17 cellular contexts compared by ENCODE assay signal in genomic region chr18:76395609-76396008, GRCh38.
"Had no signal": no experiment of that assay in that cellular context is flagged by ENCODE, and none has a peak within 500 bp of the region (broad histone marks: within the 10 kb centered on the region; RNA-seq: fewer than 3 reads in every experiment).

No MANE protein-coding gene starts in this region.

- H3K36me3 Mint-ChIP-seq: activated naive CD4-positive, alpha-beta T cell treated with anti-CD3 and anti-CD28 coated beads, Interleukin-2, amount 10 ng/mL, durations not matched to agents 7 days and 5 days had no signal

- ATAC-seq: activated CD8-positive, alpha-beta T cell treated with anti-CD3 and anti-CD28 coated beads, Interleukin-2, amount 10 ng/mL, durations not matched to agents 7 days and 5 days; left lung had no signal

- H3K27ac Mint-ChIP-seq: activated CD8-positive, alpha-beta T cell treated with anti-CD3 and anti-CD28 coated beads, Interleukin-2, amount 10 ng/mL, durations not matched to agents 7 days and 5 days; activated naive CD4-positive, alpha-beta T cell treated with anti-CD3 and anti-CD28 coated beads, Interleukin-2, amount 10 ng/mL, durations not matched to agents 7 days and 5 days; activated T-helper 2 cell treated with anti-CD3 and anti-CD28 coated beads, Interferon-gamma antibody, Interleukin-2, Interleukin-4, amounts not matched to agents 10 μg/mL and 5 μg/mL and 100 μg/mL, durations not matched to agents 14 hours and 24 hours and 36 hours; T-helper 2 cell treated with Interferon-gamma antibody and Interleukin-4, amounts not matched to agents 5 μg/mL and 100 μg/mL, for 36 hours had no signal

- H3K27me3 ChIP-seq: heart right ventricle, left lung, neural progenitor cell, stomach had no signal

- H3K9me3 ChIP-seq: heart right ventricle, left lung, stomach had no signal

- H3K36me3 ChIP-seq: heart right ventricle, left lung, neural progenitor cell, stomach had no signal

- H3K4me3 ChIP-seq: coronary artery, heart right ventricle, left lung, neural progenitor cell, stomach had no signal

- H3K27ac ChIP-seq: coronary artery, heart right ventricle, left lung, neural progenitor cell, parathyroid adenoma, stomach had no signal

- H3K4me3 Mint-ChIP-seq: activated CD8-positive, alpha-beta T cell treated with anti-CD3 and anti-CD28 coated beads, Interleukin-2, amount 10 ng/mL, durations not matched to agents 7 days and 5 days; activated naive CD4-positive, alpha-beta T cell treated with anti-CD3 and anti-CD28 coated beads, Interleukin-2, amount 10 ng/mL, durations not matched to agents 7 days and 5 days; neural progenitor cell; T-helper 2 cell treated with Interferon-gamma antibody and Interleukin-4, amounts not matched to agents 5 μg/mL and 100 μg/mL, for 36 hours had no signal

- H3K9me3 Mint-ChIP-seq: activated naive CD4-positive, alpha-beta T cell treated with anti-CD3 and anti-CD28 coated beads, Interleukin-2, amount 10 ng/mL, durations not matched to agents 7 days and 5 days; activated T-helper 2 cell treated with anti-CD3 and anti-CD28 coated beads, Interferon-gamma antibody, Interleukin-2, Interleukin-4, amounts not matched to agents 10 μg/mL and 5 μg/mL and 100 μg/mL, durations not matched to agents 14 hours and 24 hours and 36 hours; T-helper 2 cell treated with Interferon-gamma antibody and Interleukin-4, amounts not matched to agents 5 μg/mL and 100 μg/mL, for 36 hours had no signal

- DNase-seq: activated CD4-positive, alpha-beta T cell treated with anti-CD3 and anti-CD28 coated beads for 4 hours; activated CD8-positive, alpha-beta T cell treated with anti-CD3 and anti-CD28 coated beads, Interleukin-2, amount 10 ng/mL, durations not matched to agents 7 days and 5 days; activated naive CD4-positive, alpha-beta T cell treated with anti-CD3 and anti-CD28 coated beads, Interleukin-2, amount 10 ng/mL, durations not matched to agents 7 days and 5 days; effector CD4-positive, alpha-beta T cell; foreskin melanocyte; heart right ventricle; islet precursor cell; mesendoderm; stimulated activated CD4-positive, alpha-beta T cell treated with anti-CD3 and anti-CD28 coated beads, Interleukin-15, amount 100 ng/mL, for 24 hours; stimulated activated CD4-positive, alpha-beta T cell treated with anti-CD3 and anti-CD28 coated beads, Interleukin-4, amount 100 ng/mL, for 4 hours; stomach had no signal
